ENCODE assay signal across 23 cellular contexts in genomic region chr3:110711130-110711832, GRCh38.
A peak's percentile ranks its signal among the peaks of the same experiment; 100 is the strongest.
DNase-seq lines count a peak whose midpoint lies in the region; ATAC-seq, FAIRE-seq and TF ChIP-seq lines count a peak whose summit lies in the region.
"Had no signal": no experiment of that assay in that cellular context is flagged by ENCODE, and none has a peak within 500 bp of the region (broad histone marks: within the 10 kb centered on the region; RNA-seq: fewer than 3 reads in every experiment).

No MANE protein-coding gene starts in this region.

- H3K4me1 ChIP-seq in A549 = no peaks in the 10 kb centered on the region
- peaks cover 46% of the 10 kb centered on the region for H3K4me1 ChIP-seq in HUES64 (ENCODE audit: insufficient read depth, low read length)
- H3K4me1 ChIP-seq in HepG2 (ENCODE audit: insufficient read depth, low read length) = peaks cover 18% of the 10 kb centered on the region

- no peaks in the 10 kb centered on the region for H3K79me2 ChIP-seq in HepG2 (ENCODE audit: insufficient read depth, low read length)

- peak overlapping the region; percentile 88 for H3K27ac Mint-ChIP-seq in WTC11
- H3K27ac Mint-ChIP-seq: CD8-positive, alpha-beta memory T cell had no signal

- H3K27ac ChIP-seq in A549 (no peak overlapping the region), HUES64 (ENCODE audit: low read depth, low read length) (peak overlapping the region; percentile 86), HepG2 (ENCODE audit: extremely low read length, insufficient read depth, low read length) (no peak overlapping the region), dorsolateral prefrontal cortex (no peak overlapping the region)
- H3K27ac ChIP-seq: C4-2B, GM23248, SJSA1 had no signal

- ATAC-seq in A549 (no peak), WTC11 (no peak), HepG2 (no peak)

- no TSS peak for BruUV-seq in HepG2 (replicated peaks; lab: Mats Ljungman, UMichigan)

- H3K9me3 ChIP-seq in A549 (no peaks in the 10 kb centered on the region), HUES64 (ENCODE audit: insufficient read depth, low read depth, low read length) (peaks cover 10% of the 10 kb centered on the region; the same call in 1 of the 2 replicates), HepG2 (ENCODE audit: low read length) (no peaks in the 10 kb centered on the region)
- H3K9me3 ChIP-seq: SJSA1 had no signal

- H3K36me3 Mint-ChIP-seq in WTC11 = peaks cover 23% of the 10 kb centered on the region
- H3K36me3 Mint-ChIP-seq: CD8-positive, alpha-beta memory T cell had no signal

- no peak overlapping the region for H2AFZ ChIP-seq in HepG2 (ENCODE audit: low read length)
- H2AFZ ChIP-seq: GM23248 had no signal

- no peak for DNase-seq in A549 (ENCODE audit: low read depth in 1 of 2, low spot score in 1 of 2)
- no peak for DNase-seq in WTC11 (ENCODE audit: low spot score)
- no peak for DNase-seq in HepG2 (ENCODE audit: low spot score)
- no peak for DNase-seq in dorsolateral prefrontal cortex
- no peak for DNase-seq in stimulated activated naive CD4-positive, alpha-beta T cell treated with Interleukin-2 at 50 U/mL for 16 hours (lab: John Stamatoyannopoulos, UW)
- no peak for DNase-seq in NCI-H2171 (lab: John Stamatoyannopoulos, UW)
- no peak for DNase-seq in HK-2 (ENCODE audit: unreplicated experiment)
- DNase-seq: 8988T; AML-193; CD8-positive, alpha-beta memory T cell; DMS153; NCI-H1048; NCI-H1930; NCI-H226; NCI-H524; NCI-H774; T-helper 1 cell had no signal

- H4K20me1 ChIP-seq in HepG2 (ENCODE audit: insufficient read depth, low read length) = no peaks in the 10 kb centered on the region

- peaks cover 81% of the 10 kb centered on the region for H3K4me1 Mint-ChIP-seq in WTC11
- H3K4me1 Mint-ChIP-seq: CD8-positive, alpha-beta memory T cell had no signal

- H3K36me3 ChIP-seq in HUES64 (ENCODE audit: insufficient read depth, low read length) = no peaks in the 10 kb centered on the region
- no peaks in the 10 kb centered on the region for H3K36me3 ChIP-seq in HepG2 (replicated peaks in 1 of 2; ENCODE audit: control insufficient read depth in 1 of 2, insufficient read depth in 2 of 2, low read length in 2 of 2)
- H3K36me3 ChIP-seq: SJSA1 had no signal

- in situ Hi-C loops in HepG2 (cut with HindIII; ENCODE audit: extremely low pct_ligation_motif_present, low pct_unique_long_range_greater_than_20kb) = no loop called here

- TF ChIP-seq RAD21 in A549 (conservative IDR thresholded peaks at IDR 0.05 in 1 of 2, IDR thresholded peaks at IDR 0.05 in 1 of 2) (no peak), HepG2 (CRISPR knock-in tag; IDR thresholded peaks at IDR 0.05) (no peak)

- CTCF ChIA-PET in A549 (lab: Yijun Ruan, JAX) = no interaction called here
- CTCF ChIA-PET in WTC11 (lab: Charles Lee) = no interaction called here
- CTCF ChIA-PET in HepG2 (lab: Yijun Ruan, JAX; ENCODE audit: low intra/inter-chr PET ratio, low total read pairs) = no interaction called here

- POLR2A ChIA-PET in A549 (lab: Yijun Ruan, JAX) = no interaction called here
- POLR2A ChIA-PET in WTC11 (lab: Charles Lee) = no interaction called here
- POLR2A ChIA-PET in HepG2 (lab: Yijun Ruan, JAX) = no interaction called here

- H3K4me3 Mint-ChIP-seq in WTC11 = peak overlapping the region; percentile 20
- H3K4me3 Mint-ChIP-seq: CD8-positive, alpha-beta memory T cell had no signal

- no peaks in the 10 kb centered on the region for H3K27me3 ChIP-seq in HUES64 (ENCODE audit: insufficient read depth, low read length)
- no peaks in the 10 kb centered on the region for H3K27me3 ChIP-seq in HepG2 (ENCODE audit: control insufficient read depth in 1 of 2, insufficient read depth in 2 of 2, low read length in 2 of 2)
- no peaks in the 10 kb centered on the region for H3K27me3 ChIP-seq in dorsolateral prefrontal cortex
- H3K27me3 ChIP-seq: SJSA1 had no signal

- H3K9ac ChIP-seq in HUES64 (ENCODE audit: low read depth, low read length) (no peak overlapping the region), HepG2 (ENCODE audit: insufficient read depth, low read depth, low read length) (no peak overlapping the region)
- H3K9ac ChIP-seq: GM23248 had no signal

- TF ChIP-seq EP300 in A549 (IDR thresholded peaks at IDR 0.05) = no peak
- no peak for TF ChIP-seq EP300 in HepG2 (IDR thresholded peaks at IDR 0.05; ENCODE audit: low read depth in 2 of 2, low read length in 2 of 2)
- no peak for TF ChIP-seq EP300 in HepG2 (CRISPR knock-in tag; IDR thresholded peaks at IDR 0.05; ENCODE audit: borderline replicate concordance)

- H3K27me3 Mint-ChIP-seq in WTC11 (ENCODE audit: low read depth) = no peaks in the 10 kb centered on the region

- WGBS in A549 (ENCODE audit: missing lambda C conversion rate) = 89% methylated on average over 1 of the region's 1 CpG
- WGBS in HUES64 = no CpG with 5 or more reads among the region's 1 CpG
- 44% methylated on average over 1 of the region's 1 CpG for WGBS in HepG2 (ENCODE audit: low lambda C conversion rate)

- intact Hi-C loops in HepG2 (cut with micrococcal nuclease; ENCODE audit: unreplicated experiment) = loop anchor here (5.0 kb wide), 1 partner anchor 186 kb away; no protein-coding TSS in a partner anchor
- intact Hi-C loops in dorsolateral prefrontal cortex (cut with DNase I) = no loop called here

- TF ChIP-seq CTCF in A549 (IDR thresholded peaks at IDR 0.05) (no peak), WTC11 (IDR thresholded peaks at IDR 0.05) (no peak), HepG2 (CRISPR knock-in tag; IDR thresholded peaks at IDR 0.05) (no peak), dorsolateral prefrontal cortex (IDR thresholded peaks at IDR 0.05 in 54 of 56, conservative IDR thresholded peaks at IDR 0.05 in 2 of 56; ENCODE audit: low read depth in 1 of 56, partially characterized antibody in 56 of 56) (no peak)

- H3K4me3 ChIP-seq in A549 = no peak overlapping the region
- no peak overlapping the region for H3K4me3 ChIP-seq in HUES64 (ENCODE audit: low read length)
- H3K4me3 ChIP-seq in HepG2 (replicated peaks in 1 of 3; ENCODE audit: insufficient read depth in 1 of 3, low read depth in 2 of 3, low read length in 3 of 3) = no peak overlapping the region
- no peak overlapping the region for H3K4me3 ChIP-seq in dorsolateral prefrontal cortex
- H3K4me3 ChIP-seq: GM23248, SJSA1 had no signal

- TF ChIP-seq POLR2A in A549 (IDR thresholded peaks at IDR 0.05; ENCODE audit: low read length) = no peak
- no peak for TF ChIP-seq POLR2A in HepG2 (IDR thresholded peaks at IDR 0.05; ENCODE audit: insufficient read depth in 1 of 2, low read depth in 2 of 2, low read length in 2 of 2)

- peaks cover 26% of the 10 kb centered on the region for H3K9me3 Mint-ChIP-seq in WTC11
- H3K9me3 Mint-ChIP-seq: CD8-positive, alpha-beta memory T cell had no signal

- FAIRE-seq in A549 (lab: Jason Lieb, UNC) (no peak), HepG2 (lab: Jason Lieb, UNC) (no peak)
- FAIRE-seq: G401.6, GM12892 had no signal

- H3K4me2 ChIP-seq in A549 = no peak overlapping the region
- no peak overlapping the region for H3K4me2 ChIP-seq in HepG2 (ENCODE audit: low read depth, low read length)

TF ChIP-seq in A549, 52 proteins besides CTCF, POLR2A, EP300 and RAD21:
- TF ChIP-seq CBX2 (IDR thresholded peaks at IDR 0.05; ENCODE audit: borderline replicate concordance, low read depth) (no peak), MAFK (IDR thresholded peaks at IDR 0.05; ENCODE audit: partially characterized antibody) (peak; percentile 87)

TF ChIP-seq in WTC11, 78 proteins besides CTCF, POLR2A, EP300 and RAD21:
- TF ChIP-seq TEAD1 (CRISPR knock-in tag; IDR thresholded peaks at IDR 0.05) = no peak
- no peak for TF ChIP-seq E2F1 (CRISPR knock-in tag; IDR thresholded peaks at IDR 0.05)
- no peak for TF ChIP-seq CBFB (CRISPR knock-in tag; IDR thresholded peaks at IDR 0.05; ENCODE audit: low read depth)
- no peak for TF ChIP-seq IRF2 (CRISPR knock-in tag; IDR thresholded peaks at IDR 0.05; ENCODE audit: borderline replicate concordance, low read depth)

TF ChIP-seq in HepG2, 621 proteins besides CTCF, POLR2A, EP300 and RAD21:
- no peak for TF ChIP-seq DR1 (CRISPR knock-in tag; IDR thresholded peaks at IDR 0.05)
- TF ChIP-seq, protein P1, sequence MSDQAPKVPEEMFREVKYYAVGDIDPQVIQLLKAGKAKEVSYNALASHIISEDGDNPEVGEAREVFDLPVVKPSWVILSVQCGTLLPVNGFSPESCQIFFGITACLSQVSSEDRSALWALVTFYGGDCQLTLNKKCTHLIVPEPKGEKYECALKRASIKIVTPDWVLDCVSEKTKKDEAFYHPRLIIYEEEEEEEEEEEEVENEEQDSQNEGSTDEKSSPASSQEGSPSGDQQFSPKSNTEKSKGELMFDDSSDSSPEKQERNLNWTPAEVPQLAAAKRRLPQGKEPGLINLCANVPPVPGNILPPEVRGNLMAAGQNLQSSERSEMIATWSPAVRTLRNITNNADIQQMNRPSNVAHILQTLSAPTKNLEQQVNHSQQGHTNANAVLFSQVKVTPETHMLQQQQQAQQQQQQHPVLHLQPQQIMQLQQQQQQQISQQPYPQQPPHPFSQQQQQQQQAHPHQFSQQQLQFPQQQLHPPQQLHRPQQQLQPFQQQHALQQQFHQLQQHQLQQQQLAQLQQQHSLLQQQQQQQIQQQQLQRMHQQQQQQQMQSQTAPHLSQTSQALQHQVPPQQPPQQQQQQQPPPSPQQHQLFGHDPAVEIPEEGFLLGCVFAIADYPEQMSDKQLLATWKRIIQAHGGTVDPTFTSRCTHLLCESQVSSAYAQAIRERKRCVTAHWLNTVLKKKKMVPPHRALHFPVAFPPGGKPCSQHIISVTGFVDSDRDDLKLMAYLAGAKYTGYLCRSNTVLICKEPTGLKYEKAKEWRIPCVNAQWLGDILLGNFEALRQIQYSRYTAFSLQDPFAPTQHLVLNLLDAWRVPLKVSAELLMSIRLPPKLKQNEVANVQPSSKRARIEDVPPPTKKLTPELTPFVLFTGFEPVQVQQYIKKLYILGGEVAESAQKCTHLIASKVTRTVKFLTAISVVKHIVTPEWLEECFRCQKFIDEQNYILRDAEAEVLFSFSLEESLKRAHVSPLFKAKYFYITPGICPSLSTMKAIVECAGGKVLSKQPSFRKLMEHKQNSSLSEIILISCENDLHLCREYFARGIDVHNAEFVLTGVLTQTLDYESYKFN (CRISPR knock-in tag; conservative IDR thresholded peaks at IDR 0.05) = no peak
- no peak for TF ChIP-seq ZNF136 (CRISPR knock-in tag; IDR thresholded peaks at IDR 0.05; ENCODE audit: low read depth)
- no peak for TF ChIP-seq ZNF839 (CRISPR knock-in tag; IDR thresholded peaks at IDR 0.05; ENCODE audit: borderline replicate concordance)
- TF ChIP-seq CEBPG (CRISPR knock-in tag; IDR thresholded peaks at IDR 0.05) = 0 out of 2 replicates have a peak, but pooled peaks have one; percentile 10
- peak; percentile 87 for TF ChIP-seq MAFK (conservative IDR thresholded peaks at IDR 0.05 in 1 of 2, IDR thresholded peaks at IDR 0.05 in 1 of 2; ENCODE audit: low read length in 2 of 2)
- TF ChIP-seq MAFF (IDR thresholded peaks at IDR 0.05; ENCODE audit: low read depth, low read length) = peak; percentile 86
